Comparison of ENCODE assay signal across 1 cellular context in the genomic region with DNA sequence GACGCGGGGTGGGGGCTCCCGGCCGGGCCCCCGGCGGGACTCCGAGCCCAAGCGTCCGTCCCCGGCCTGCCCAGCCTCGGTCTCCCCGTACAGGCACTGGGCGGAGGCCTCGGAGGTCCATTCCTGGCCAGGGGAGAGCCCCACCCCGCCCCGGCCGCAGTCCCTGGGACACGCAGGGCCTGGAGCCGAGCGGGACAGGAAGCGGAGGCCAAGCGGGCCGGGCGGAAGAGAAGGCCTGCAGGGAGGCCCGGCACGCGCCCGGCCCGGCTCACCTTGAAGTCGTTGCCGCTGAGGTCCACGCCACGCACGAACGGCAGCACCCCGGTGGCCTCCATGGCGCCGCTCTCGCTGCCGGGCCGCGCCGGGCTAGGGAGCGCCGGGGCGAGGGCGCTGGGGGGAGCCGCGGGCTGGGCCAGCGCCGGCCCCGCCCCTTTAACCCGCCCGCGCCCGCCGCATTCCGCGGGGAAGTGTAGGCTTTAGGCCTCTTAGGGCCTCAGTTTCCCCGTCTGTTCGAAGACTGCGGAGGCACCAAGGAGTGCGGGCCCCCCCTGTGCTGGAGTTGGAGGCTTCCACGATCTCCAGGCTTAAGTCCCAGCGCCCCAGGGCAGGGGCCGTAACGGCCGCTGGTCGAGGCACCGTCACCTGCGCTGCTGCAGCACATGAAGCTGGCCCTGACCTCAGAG.
TF ChIP-seq lines count a peak whose summit lies in the region.

A gene (minus strand): TSS at position 383 of the 683 bp plus-strand sequence. CDS start 48 bp downstream, at position 335.

TF ChIP-seq in HEK293, 187 proteins besides CTCF, POLR2A, EP300 and RAD21 (continued from another document and continues in another):
- TF ChIP-seq, protein P1, sequence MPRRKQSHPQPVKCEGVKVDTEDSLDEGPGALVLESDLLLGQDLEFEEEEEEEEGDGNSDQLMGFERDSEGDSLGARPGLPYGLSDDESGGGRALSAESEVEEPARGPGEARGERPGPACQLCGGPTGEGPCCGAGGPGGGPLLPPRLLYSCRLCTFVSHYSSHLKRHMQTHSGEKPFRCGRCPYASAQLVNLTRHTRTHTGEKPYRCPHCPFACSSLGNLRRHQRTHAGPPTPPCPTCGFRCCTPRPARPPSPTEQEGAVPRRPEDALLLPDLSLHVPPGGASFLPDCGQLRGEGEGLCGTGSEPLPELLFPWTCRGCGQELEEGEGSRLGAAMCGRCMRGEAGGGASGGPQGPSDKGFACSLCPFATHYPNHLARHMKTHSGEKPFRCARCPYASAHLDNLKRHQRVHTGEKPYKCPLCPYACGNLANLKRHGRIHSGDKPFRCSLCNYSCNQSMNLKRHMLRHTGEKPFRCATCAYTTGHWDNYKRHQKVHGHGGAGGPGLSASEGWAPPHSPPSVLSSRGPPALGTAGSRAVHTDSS (tag by site-specific recombination; IDR thresholded peaks at IDR 0.05): no peak
- TF ChIP-seq ZNF221 (tag by site-specific recombination; IDR thresholded peaks at IDR 0.05; ENCODE audit: borderline replicate concordance): no peak
- TF ChIP-seq ZNF747 (tag by site-specific recombination; IDR thresholded peaks at IDR 0.05): no peak
- TF ChIP-seq ZNF37A (tag by site-specific recombination; IDR thresholded peaks at IDR 0.05): no peak
- TF ChIP-seq, protein P2, sequence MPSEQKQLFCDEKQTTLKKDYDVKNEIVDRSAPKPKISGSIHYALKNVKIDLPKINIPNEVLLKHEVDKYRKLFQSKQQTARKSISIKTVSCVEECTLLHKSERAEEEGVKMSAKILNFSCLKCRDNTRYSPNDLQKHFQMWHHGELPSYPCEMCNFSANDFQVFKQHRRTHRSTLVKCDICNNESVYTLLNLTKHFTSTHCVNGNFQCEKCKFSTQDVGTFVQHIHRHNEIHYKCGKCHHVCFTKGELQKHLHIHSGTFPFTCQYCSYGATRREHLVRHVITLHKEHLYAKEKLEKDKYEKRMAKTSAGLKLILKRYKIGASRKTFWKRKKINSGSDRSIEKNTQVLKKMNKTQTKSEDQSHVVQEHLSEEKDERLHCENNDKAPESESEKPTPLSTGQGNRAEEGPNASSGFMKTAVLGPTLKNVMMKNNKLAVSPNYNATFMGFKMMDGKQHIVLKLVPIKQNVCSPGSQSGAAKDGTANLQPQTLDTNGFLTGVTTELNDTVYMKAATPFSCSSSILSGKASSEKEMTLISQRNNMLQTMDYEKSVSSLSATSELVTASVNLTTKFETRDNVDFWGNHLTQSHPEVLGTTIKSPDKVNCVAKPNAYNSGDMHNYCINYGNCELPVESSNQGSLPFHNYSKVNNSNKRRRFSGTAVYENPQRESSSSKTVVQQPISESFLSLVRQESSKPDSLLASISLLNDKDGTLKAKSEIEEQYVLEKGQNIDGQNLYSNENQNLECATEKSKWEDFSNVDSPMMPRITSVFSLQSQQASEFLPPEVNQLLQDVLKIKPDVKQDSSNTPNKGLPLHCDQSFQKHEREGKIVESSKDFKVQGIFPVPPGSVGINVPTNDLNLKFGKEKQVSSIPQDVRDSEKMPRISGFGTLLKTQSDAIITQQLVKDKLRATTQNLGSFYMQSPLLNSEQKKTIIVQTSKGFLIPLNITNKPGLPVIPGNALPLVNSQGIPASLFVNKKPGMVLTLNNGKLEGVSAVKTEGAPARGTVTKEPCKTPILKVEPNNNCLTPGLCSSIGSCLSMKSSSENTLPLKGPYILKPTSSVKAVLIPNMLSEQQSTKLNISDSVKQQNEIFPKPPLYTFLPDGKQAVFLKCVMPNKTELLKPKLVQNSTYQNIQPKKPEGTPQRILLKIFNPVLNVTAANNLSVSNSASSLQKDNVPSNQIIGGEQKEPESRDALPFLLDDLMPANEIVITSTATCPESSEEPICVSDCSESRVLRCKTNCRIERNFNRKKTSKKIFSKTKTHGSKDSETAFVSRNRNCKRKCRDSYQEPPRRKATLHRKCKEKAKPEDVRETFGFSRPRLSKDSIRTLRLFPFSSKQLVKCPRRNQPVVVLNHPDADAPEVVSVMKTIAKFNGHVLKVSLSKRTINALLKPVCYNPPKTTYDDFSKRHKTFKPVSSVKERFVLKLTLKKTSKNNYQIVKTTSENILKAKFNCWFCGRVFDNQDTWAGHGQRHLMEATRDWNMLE (tag by site-specific recombination; conservative IDR thresholded peaks at IDR 0.05; ENCODE audit: low read depth): no peak
- TF ChIP-seq ZFP3 (tag by site-specific recombination; IDR thresholded peaks at IDR 0.05; ENCODE audit: low read depth): no peak
- 0 out of 2 replicates have a peak, but pooled peaks have one; percentile 37 for TF ChIP-seq ZXDB (tag by site-specific recombination; IDR thresholded peaks at IDR 0.05)
- TF ChIP-seq IKZF3 (tag by site-specific recombination; IDR thresholded peaks at IDR 0.05): peak; percentile 14; the same call in 1 of the 2 replicates
- no peak for TF ChIP-seq SCRT1 (tag by site-specific recombination; IDR thresholded peaks at IDR 0.05; ENCODE audit: borderline replicate concordance)
- TF ChIP-seq ZNF596 (tag by site-specific recombination; IDR thresholded peaks at IDR 0.05): no peak
- TF ChIP-seq, protein P3, sequence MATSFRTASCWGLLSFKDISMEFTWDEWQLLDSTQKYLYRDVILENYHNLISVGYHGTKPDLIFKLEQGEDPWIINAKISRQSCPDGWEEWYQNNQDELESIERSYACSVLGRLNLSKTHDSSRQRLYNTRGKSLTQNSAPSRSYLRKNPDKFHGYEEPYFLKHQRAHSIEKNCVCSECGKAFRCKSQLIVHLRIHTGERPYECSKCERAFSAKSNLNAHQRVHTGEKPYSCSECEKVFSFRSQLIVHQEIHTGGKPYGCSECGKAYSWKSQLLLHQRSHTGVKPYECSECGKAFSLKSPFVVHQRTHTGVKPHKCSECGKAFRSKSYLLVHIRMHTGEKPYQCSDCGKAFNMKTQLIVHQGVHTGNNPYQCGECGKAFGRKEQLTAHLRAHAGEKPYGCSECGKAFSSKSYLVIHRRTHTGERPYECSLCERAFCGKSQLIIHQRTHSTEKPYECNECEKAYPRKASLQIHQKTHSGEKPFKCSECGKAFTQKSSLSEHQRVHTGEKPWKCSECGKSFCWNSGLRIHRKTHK (tag by site-specific recombination; IDR thresholded peaks at IDR 0.05): no peak
- no peak for TF ChIP-seq GLI2 (tag by site-specific recombination; IDR thresholded peaks at IDR 0.05; ENCODE audit: borderline replicate concordance, low read depth)
- TF ChIP-seq ZNF239 (tag by site-specific recombination; IDR thresholded peaks at IDR 0.05): no peak
- TF ChIP-seq ZNF19 (tag by site-specific recombination; IDR thresholded peaks at IDR 0.05; ENCODE audit: low read depth): no peak
- 0 out of 2 replicates have a peak, but pooled peaks have one; percentile 25 for TF ChIP-seq ZNF2 (tag by site-specific recombination; IDR thresholded peaks at IDR 0.05)
- peak; percentile 13; the same call in 1 of the 2 replicates for TF ChIP-seq ZNF169 (tag by site-specific recombination; IDR thresholded peaks at IDR 0.05)
- no peak for TF ChIP-seq KLF1 (tag by site-specific recombination; IDR thresholded peaks at IDR 0.05)
- TF ChIP-seq, protein P4, sequence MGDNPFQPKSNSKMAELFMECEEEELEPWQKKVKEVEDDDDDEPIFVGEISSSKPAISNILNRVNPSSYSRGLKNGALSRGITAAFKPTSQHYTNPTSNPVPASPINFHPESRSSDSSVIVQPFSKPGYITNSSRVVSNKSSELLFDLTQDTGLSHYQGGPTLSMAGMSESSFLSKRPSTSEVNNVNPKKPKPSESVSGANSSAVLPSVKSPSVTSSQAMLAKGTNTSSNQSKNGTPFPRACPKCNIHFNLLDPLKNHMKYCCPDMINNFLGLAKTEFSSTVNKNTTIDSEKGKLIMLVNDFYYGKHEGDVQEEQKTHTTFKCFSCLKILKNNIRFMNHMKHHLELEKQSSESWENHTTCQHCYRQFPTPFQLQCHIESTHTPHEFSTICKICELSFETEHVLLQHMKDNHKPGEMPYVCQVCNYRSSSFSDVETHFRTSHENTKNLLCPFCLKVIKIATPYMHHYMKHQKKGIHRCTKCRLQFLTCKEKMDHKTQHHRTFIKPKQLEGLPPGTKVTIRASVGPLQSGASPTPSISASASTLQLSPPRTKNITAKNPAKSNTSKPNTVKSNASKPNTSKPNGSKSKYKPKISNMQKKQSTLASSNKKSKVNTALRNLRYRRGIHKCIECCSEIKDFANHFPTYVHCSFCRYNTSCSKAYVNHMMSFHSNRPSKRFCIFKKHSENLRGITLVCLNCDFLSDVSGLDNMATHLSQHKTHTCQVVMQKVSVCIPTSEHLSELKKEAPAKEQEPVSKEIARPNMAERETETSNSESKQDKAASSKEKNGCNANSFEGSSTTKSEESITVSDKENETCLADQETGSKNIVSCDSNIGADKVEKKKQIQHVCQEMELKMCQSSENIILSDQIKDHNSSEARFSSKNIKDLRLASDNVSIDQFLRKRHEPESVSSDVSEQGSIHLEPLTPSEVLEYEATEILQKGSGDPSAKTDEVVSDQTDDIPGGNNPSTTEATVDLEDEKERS (tag by site-specific recombination; IDR thresholded peaks at IDR 0.05): no peak
- TF ChIP-seq TCF7L2 (IDR thresholded peaks at IDR 0.05; ENCODE audit: borderline replicate concordance, low read depth, low read length): no peak
- peak; percentile 97; the same call in 1 of the 2 replicates for TF ChIP-seq ZNF600 (tag by site-specific recombination; IDR thresholded peaks at IDR 0.05)
- TF ChIP-seq, protein P5, sequence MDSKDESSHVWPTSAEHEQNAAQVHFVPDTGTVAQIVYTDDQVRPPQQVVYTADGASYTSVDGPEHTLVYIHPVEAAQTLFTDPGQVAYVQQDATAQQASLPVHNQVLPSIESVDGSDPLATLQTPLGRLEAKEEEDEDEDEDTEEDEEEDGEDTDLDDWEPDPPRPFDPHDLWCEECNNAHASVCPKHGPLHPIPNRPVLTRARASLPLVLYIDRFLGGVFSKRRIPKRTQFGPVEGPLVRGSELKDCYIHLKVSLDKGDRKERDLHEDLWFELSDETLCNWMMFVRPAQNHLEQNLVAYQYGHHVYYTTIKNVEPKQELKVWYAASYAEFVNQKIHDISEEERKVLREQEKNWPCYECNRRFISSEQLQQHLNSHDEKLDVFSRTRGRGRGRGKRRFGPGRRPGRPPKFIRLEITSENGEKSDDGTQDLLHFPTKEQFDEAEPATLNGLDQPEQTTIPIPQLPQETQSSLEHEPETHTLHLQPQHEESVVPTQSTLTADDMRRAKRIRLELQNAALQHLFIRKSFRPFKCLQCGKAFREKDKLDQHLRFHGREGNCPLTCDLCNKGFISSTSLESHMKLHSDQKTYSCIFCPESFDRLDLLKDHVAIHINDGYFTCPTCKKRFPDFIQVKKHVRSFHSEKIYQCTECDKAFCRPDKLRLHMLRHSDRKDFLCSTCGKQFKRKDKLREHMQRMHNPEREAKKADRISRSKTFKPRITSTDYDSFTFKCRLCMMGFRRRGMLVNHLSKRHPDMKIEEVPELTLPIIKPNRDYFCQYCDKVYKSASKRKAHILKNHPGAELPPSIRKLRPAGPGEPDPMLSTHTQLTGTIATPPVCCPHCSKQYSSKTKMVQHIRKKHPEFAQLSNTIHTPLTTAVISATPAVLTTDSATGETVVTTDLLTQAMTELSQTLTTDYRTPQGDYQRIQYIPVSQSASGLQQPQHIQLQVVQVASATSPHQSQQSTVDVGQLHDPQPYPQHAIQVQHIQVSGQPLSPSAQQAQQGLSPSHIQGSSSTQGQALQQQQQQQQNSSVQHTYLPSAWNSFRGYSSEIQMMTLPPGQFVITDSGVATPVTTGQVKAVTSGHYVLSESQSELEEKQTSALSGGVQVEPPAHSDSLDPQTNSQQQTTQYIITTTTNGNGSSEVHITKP (tag by site-specific recombination; IDR thresholded peaks at IDR 0.05): peak; percentile 95
- TF ChIP-seq, protein P6, sequence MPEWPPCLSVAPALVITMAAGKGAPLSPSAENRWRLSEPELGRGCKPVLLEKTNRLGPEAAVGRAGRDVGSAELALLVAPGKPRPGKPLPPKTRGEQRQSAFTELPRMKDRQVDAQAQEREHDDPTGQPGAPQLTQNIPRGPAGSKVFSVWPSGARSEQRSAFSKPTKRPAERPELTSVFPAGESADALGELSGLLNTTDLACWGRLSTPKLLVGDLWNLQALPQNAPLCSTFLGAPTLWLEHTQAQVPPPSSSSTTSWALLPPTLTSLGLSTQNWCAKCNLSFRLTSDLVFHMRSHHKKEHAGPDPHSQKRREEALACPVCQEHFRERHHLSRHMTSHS (tag by site-specific recombination; IDR thresholded peaks at IDR 0.05): no peak
- no peak for TF ChIP-seq HOXA7 (CRISPR knock-in tag; IDR thresholded peaks at IDR 0.05; ENCODE audit: borderline replicate concordance)
- no peak for TF ChIP-seq REPIN1 (tag by site-specific recombination; IDR thresholded peaks at IDR 0.05; ENCODE audit: low read depth)
- TF ChIP-seq ZNF777 (tag by site-specific recombination; IDR thresholded peaks at IDR 0.05; ENCODE audit: borderline replicate concordance): no peak
- no peak for TF ChIP-seq ZNF664 (tag by site-specific recombination; IDR thresholded peaks at IDR 0.05)
- no peak for TF ChIP-seq ZNF302 (tag by site-specific recombination; IDR thresholded peaks at IDR 0.05; ENCODE audit: low read depth)
- TF ChIP-seq ZNF571 (tag by site-specific recombination; IDR thresholded peaks at IDR 0.05): no peak
- TF ChIP-seq, protein P7, sequence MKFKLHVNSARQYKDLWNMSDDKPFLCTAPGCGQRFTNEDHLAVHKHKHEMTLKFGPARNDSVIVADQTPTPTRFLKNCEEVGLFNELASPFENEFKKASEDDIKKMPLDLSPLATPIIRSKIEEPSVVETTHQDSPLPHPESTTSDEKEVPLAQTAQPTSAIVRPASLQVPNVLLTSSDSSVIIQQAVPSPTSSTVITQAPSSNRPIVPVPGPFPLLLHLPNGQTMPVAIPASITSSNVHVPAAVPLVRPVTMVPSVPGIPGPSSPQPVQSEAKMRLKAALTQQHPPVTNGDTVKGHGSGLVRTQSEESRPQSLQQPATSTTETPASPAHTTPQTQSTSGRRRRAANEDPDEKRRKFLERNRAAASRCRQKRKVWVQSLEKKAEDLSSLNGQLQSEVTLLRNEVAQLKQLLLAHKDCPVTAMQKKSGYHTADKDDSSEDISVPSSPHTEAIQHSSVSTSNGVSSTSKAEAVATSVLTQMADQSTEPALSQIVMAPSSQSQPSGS (tag by site-specific recombination; IDR thresholded peaks at IDR 0.05; ENCODE audit: low read depth): no peak
- TF ChIP-seq, protein P8, sequence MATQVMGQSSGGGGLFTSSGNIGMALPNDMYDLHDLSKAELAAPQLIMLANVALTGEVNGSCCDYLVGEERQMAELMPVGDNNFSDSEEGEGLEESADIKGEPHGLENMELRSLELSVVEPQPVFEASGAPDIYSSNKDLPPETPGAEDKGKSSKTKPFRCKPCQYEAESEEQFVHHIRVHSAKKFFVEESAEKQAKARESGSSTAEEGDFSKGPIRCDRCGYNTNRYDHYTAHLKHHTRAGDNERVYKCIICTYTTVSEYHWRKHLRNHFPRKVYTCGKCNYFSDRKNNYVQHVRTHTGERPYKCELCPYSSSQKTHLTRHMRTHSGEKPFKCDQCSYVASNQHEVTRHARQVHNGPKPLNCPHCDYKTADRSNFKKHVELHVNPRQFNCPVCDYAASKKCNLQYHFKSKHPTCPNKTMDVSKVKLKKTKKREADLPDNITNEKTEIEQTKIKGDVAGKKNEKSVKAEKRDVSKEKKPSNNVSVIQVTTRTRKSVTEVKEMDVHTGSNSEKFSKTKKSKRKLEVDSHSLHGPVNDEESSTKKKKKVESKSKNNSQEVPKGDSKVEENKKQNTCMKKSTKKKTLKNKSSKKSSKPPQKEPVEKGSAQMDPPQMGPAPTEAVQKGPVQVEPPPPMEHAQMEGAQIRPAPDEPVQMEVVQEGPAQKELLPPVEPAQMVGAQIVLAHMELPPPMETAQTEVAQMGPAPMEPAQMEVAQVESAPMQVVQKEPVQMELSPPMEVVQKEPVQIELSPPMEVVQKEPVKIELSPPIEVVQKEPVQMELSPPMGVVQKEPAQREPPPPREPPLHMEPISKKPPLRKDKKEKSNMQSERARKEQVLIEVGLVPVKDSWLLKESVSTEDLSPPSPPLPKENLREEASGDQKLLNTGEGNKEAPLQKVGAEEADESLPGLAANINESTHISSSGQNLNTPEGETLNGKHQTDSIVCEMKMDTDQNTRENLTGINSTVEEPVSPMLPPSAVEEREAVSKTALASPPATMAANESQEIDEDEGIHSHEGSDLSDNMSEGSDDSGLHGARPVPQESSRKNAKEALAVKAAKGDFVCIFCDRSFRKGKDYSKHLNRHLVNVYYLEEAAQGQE (tag by site-specific recombination; IDR thresholded peaks at IDR 0.05): 0 out of 2 replicates have a peak, but pooled peaks have one; percentile 15
- TF ChIP-seq ZNF266 (tag by site-specific recombination; IDR thresholded peaks at IDR 0.05; ENCODE audit: low read depth): no peak
